In genomic region chr3:185585862-185586643, GRCh38 we compare ENCODE assay signal across 1 cellular context.
TF ChIP-seq lines count a peak whose summit lies in the region.

TSS of gene SENP2 (plus strand) at chr3:185586295. CDS start at chr3:185586414, 119 bp downstream.

TF ChIP-seq in HepG2, 621 proteins besides CTCF, POLR2A, EP300 and RAD21 (continued from another document and continues in another):
- TF ChIP-seq PCBP1 (IDR thresholded peaks at IDR 0.05; ENCODE audit: borderline replicate concordance, low read depth, low read length) (0 out of 2 replicates have a peak, but pooled peaks have one; percentile 62), MLX (CRISPR knock-in tag; IDR thresholded peaks at IDR 0.05) (no peak), THAP9 (CRISPR knock-in tag; IDR thresholded peaks at IDR 0.05; ENCODE audit: borderline replicate concordance) (peak; percentile 60; the same call in 1 of the 2 replicates), SP2 (CRISPR knock-in tag; IDR thresholded peaks at IDR 0.05) (peak; percentile 52), IRF1 (CRISPR knock-in tag; IDR thresholded peaks at IDR 0.05; ENCODE audit: low read depth) (no peak), GATAD1 (CRISPR knock-in tag; IDR thresholded peaks at IDR 0.05) (peak; percentile 94), ZNF431 (CRISPR knock-in tag; IDR thresholded peaks at IDR 0.05; ENCODE audit: borderline replicate concordance, low read depth) (no peak), KDM4B (CRISPR knock-in tag; IDR thresholded peaks at IDR 0.05) (no peak; the same call in 1 of the 2 replicates), ZNF691 (CRISPR knock-in tag; IDR thresholded peaks at IDR 0.05; ENCODE audit: borderline replicate concordance, low read depth) (no peak), KDM5A (IDR thresholded peaks at IDR 0.05; ENCODE audit: borderline replicate concordance, low read length) (peak; percentile 79), MAFF (IDR thresholded peaks at IDR 0.05; ENCODE audit: low read depth, low read length) (0 out of 2 replicates have a peak, but pooled peaks have one; percentile 0), ZNF770 (CRISPR knock-in tag; IDR thresholded peaks at IDR 0.05) (no peak; the same call in 1 of the 2 replicates), IRX3 (CRISPR knock-in tag; IDR thresholded peaks at IDR 0.05; ENCODE audit: borderline replicate concordance, low read depth) (no peak), TGIF2 (CRISPR knock-in tag; IDR thresholded peaks at IDR 0.05) (peak; percentile 35; the same call in 1 of the 2 replicates), FUBP1 (CRISPR knock-in tag; IDR thresholded peaks at IDR 0.05; ENCODE audit: borderline replicate concordance) (no peak), CBX1 (IDR thresholded peaks at IDR 0.05; ENCODE audit: low read depth) (no peak), SMARCE1 (IDR thresholded peaks at IDR 0.05; ENCODE audit: borderline replicate concordance) (no peak), BHLHE40 (IDR thresholded peaks at IDR 0.05; ENCODE audit: low read length) (no peak), ZBTB42 (CRISPR knock-in tag; IDR thresholded peaks at IDR 0.05) (no peak), ZFY (CRISPR knock-in tag; IDR thresholded peaks at IDR 0.05) (peak; percentile 87), HNF1A (IDR thresholded peaks at IDR 0.05; ENCODE audit: low read depth) (no peak), HNF1A (CRISPR knock-in tag; IDR thresholded peaks at IDR 0.05; ENCODE audit: borderline replicate concordance) (0 out of 2 replicates have a peak, but pooled peaks have one; percentile 15), ARID4A (CRISPR knock-in tag; IDR thresholded peaks at IDR 0.05; ENCODE audit: borderline replicate concordance) (peak; percentile 87), SKI (IDR thresholded peaks at IDR 0.05; ENCODE audit: partially characterized antibody) (peak; percentile 48), ELF1 (CRISPR knock-in tag; IDR thresholded peaks at IDR 0.05) (peak; percentile 75), FOXK2 (IDR thresholded peaks at IDR 0.05) (peak; percentile 83), CREB3 (CRISPR knock-in tag; IDR thresholded peaks at IDR 0.05) (0 out of 2 replicates have a peak, but pooled peaks have one; percentile 58), ZNF207 (IDR thresholded peaks at IDR 0.05; ENCODE audit: borderline replicate concordance) (no peak), RFXAP (CRISPR knock-in tag; IDR thresholded peaks at IDR 0.05; ENCODE audit: borderline replicate concordance) (peak; percentile 99), HMGXB4 (CRISPR knock-in tag; IDR thresholded peaks at IDR 0.05; ENCODE audit: borderline replicate concordance in 1 of 2, low read depth in 1 of 2) (peak; percentile 49 to 65; a peak in 3 of 4 replicates), CREB1 (IDR thresholded peaks at IDR 0.05) (peak; percentile 99), CREB1 (CRISPR knock-in tag; IDR thresholded peaks at IDR 0.05) (peak; percentile 98)
